In the genomic region with DNA sequence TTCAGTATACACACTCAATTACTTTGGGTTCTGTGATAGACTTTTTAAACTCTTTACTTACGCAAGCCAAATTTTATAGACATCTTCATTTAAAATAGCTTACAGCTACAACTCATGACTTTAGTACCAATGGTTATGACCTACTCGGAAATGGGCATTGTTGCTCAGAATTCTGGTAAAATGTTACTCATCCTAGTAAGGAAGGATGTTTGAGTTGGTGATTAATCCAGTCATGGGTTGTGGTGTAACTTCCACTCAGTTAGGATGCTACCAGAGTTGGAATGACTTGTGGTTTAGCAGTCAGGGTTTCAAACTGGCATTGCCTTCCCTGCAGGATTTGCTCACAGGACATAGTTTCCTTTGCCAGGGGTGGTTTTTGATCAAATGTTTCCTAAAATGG, we compare ENCODE assay signal across 13 cellular contexts. TPM values are rescaled to one million over a fixed set of nuclear protein-coding genes. Genes with fewer than 3 reads are reported as not detected.
DNase-seq lines count a peak whose midpoint lies in the region; ATAC-seq and TF ChIP-seq lines count a peak whose summit lies in the region.
"Had no signal": no experiment of that assay in that cellular context is flagged by ENCODE, and none has a peak within 500 bp of the region (broad histone marks: within the 10 kb centered on the region; RNA-seq: fewer than 3 reads in every experiment).

No MANE protein-coding gene starts in this region.

- in situ Hi-C loops in Panc1 (cut with HindIII; ENCODE audit: low pct_unique_long_range_greater_than_20kb, low sequenced_read_pairs): no loop called here

- CTCF ChIA-PET in Panc1 (lab: Charles Lee): no interaction called here

- no peak for TF ChIP-seq CTCF in Panc1 (IDR thresholded peaks at IDR 0.05)

- peak; percentile 3 for DNase-seq in SIG-M5 treated with dmso at 0.1 percent for 504 hours (lab: John Stamatoyannopoulos, UW; ENCODE audit: unreplicated experiment)
- DNase-seq in SIG-M5 (lab: John Stamatoyannopoulos, UW): no peak
- DNase-seq in Panc1 (ENCODE audit: low read depth, low spot score): peak; percentile 65
- DNase-seq in fibroblast of gingiva (ENCODE audit: low read depth): peak; percentile 88
- peak; percentile 70 for DNase-seq in skeletal muscle cell (ENCODE audit: low read depth)
- DNase-seq in stimulated activated naive CD4-positive, alpha-beta T cell (lab: John Stamatoyannopoulos, UW): no peak
- DNase-seq in cerebellar cortex (ENCODE audit: low spot score): no peak
- no peak for DNase-seq in iPS-NIHi7 (ENCODE audit: extremely low spot score)
- DNase-seq: 8988T; activated CD4-positive, alpha-beta memory T cell treated with anti-CD3 and anti-CD28 coated beads for 36 hours; NCI-H446 treated with DMSO at 0.1 percent for 48 hours; posterior cingulate gyrus; upper lobe of left lung had no signal

- H3K9me3 ChIP-seq in Panc1 (ENCODE audit: control insufficient read depth, insufficient read depth, low read depth, low read length): no peaks in the 10 kb centered on the region
- H3K9me3 ChIP-seq: upper lobe of left lung had no signal

- no peak overlapping the region for H3K27ac ChIP-seq in Panc1 (ENCODE audit: low read length)

- intact Hi-C loops in Panc1 (cut with micrococcal nuclease; ENCODE audit: unreplicated experiment): no loop called here

- POLR2A ChIA-PET in Panc1 (lab: Charles Lee): no interaction called here

- no peak for ATAC-seq in Panc1

- H3K4me3 ChIP-seq in Panc1 (ENCODE audit: low read depth in 2 of 2, low read length in 2 of 2): no peak overlapping the region
- no peak overlapping the region for H3K4me3 ChIP-seq in skeletal muscle cell (ENCODE audit: low read depth, low read length)
- H3K4me3 ChIP-seq: upper lobe of left lung had no signal

- BruUV-seq in Panc1 (replicated peaks; lab: Mats Ljungman, UMichigan): no TSS peak

- H3K4me1 ChIP-seq in Panc1 (ENCODE audit: control insufficient read depth, insufficient read depth, low read length): no peaks in the 10 kb centered on the region

- no peaks in the 10 kb centered on the region for H3K27me3 ChIP-seq in Panc1 (ENCODE audit: control insufficient read depth, insufficient read depth, low read length)
- H3K27me3 ChIP-seq: upper lobe of left lung had no signal

- H3K36me3 ChIP-seq in Panc1 (ENCODE audit: control insufficient read depth, insufficient read depth, low read length): no peaks in the 10 kb centered on the region
- H3K36me3 ChIP-seq: upper lobe of left lung had no signal

RNA-seq across cellular contexts. Expression of gene NPC1, which starts 7.4 kb away (rescaled TPM):
- total RNA-seq in Panc1 (2021; ENCODE audit: unreplicated experiment): 92.7 TPM
- 60.3 TPM for polyA plus RNA-seq in Panc1 (2012; ENCODE audit: insufficient read length)

Comparison
In these comparisons a context has a peak if more than half of its experiments do, and no peak if none do; other contexts are left out.
1. DNase-seq: peak in SIG-M5 treated with dmso at 0.1 percent for 504 hours (single experiment), Panc1 (single experiment), fibroblast of gingiva (single experiment) and skeletal muscle cell (single experiment); none in SIG-M5 (single experiment), stimulated activated naive CD4-positive, alpha-beta T cell (0 of 6), cerebellar cortex (single experiment) and iPS-NIHi7 (single experiment).